In genomic region chr13:97262058-97262457, GRCh38 we compare ENCODE assay signal across 1 cellular context.
TF ChIP-seq lines count a peak whose summit lies in the region.

No MANE protein-coding gene starts in this region.

TF ChIP-seq in A549, 52 proteins besides CTCF, POLR2A, EP300 and RAD21 (continued from another document):
- TF ChIP-seq ELK1 (IDR thresholded peaks at IDR 0.05; ENCODE audit: low read depth, low read length) = no peak
- no peak for TF ChIP-seq HOXB5 (CRISPR knock-in tag; IDR thresholded peaks at IDR 0.05)
- TF ChIP-seq POLR2AphosphoS2 (conservative IDR thresholded peaks at IDR 0.05; ENCODE audit: low read length) = no peak
- no peak for TF ChIP-seq NR3C1 (IDR thresholded peaks at IDR 0.05)
- no peak for TF ChIP-seq BCL3 (IDR thresholded peaks at IDR 0.05)
- no peak for TF ChIP-seq PBX3 (IDR thresholded peaks at IDR 0.05)
